2 cellular contexts compared by ENCODE assay signal in genomic region chr12:4450551-4451112, GRCh38.
TF ChIP-seq lines count a peak whose summit lies in the region.

No MANE protein-coding gene starts in this region.

TF ChIP-seq in H1, 55 proteins besides CTCF, POLR2A, EP300 and RAD21 (continues in another document):
- no peak for TF ChIP-seq USF2 (IDR thresholded peaks at IDR 0.05; ENCODE audit: low read length)
- peak; percentile 23 for TF ChIP-seq KDM4A (IDR thresholded peaks at IDR 0.05; ENCODE audit: low read depth, low read length, severe bottlenecking)
- no peak; the same call in 1 of the 2 replicates for TF ChIP-seq EGR1 (IDR thresholded peaks at IDR 0.05; ENCODE audit: borderline replicate concordance, low read depth, low read length)
- no peak for TF ChIP-seq HDAC6 (IDR thresholded peaks at IDR 0.05; ENCODE audit: low read depth, low read length)
- no peak for TF ChIP-seq CEBPB (IDR thresholded peaks at IDR 0.05; ENCODE audit: low read depth, low read length)
- no peak for TF ChIP-seq SIN3A (conservative IDR thresholded peaks at IDR 0.05 in 1 of 2, IDR thresholded peaks at IDR 0.05 in 1 of 2; ENCODE audit: low read depth in 1 of 2, low read length in 2 of 2)
- TF ChIP-seq MAX (IDR thresholded peaks at IDR 0.05): peak; percentile 67
- no peak for TF ChIP-seq SIX5 (IDR thresholded peaks at IDR 0.05; ENCODE audit: low read depth, low read length)
- TF ChIP-seq PHF8 (conservative IDR thresholded peaks at IDR 0.05; ENCODE audit: low read depth, low read length): no peak
- no peak for TF ChIP-seq BCL11A (IDR thresholded peaks at IDR 0.05; ENCODE audit: low read depth in 2 of 2, low read length in 2 of 2)
- no peak for TF ChIP-seq JUN (IDR thresholded peaks at IDR 0.05; ENCODE audit: low read depth, low read length)
- no peak for TF ChIP-seq KDM5A (IDR thresholded peaks at IDR 0.05; ENCODE audit: low read length)
- no peak for TF ChIP-seq RFX5 (IDR thresholded peaks at IDR 0.05; ENCODE audit: borderline replicate concordance, low read depth, low read length)
- TF ChIP-seq ATF3 (IDR thresholded peaks at IDR 0.05; ENCODE audit: insufficient read depth, low read depth, low read length): no peak
- TF ChIP-seq GABPA (IDR thresholded peaks at IDR 0.05; ENCODE audit: borderline replicate concordance, insufficient read depth, low read length): no peak
- TF ChIP-seq E2F6 (IDR thresholded peaks at IDR 0.05): peak; percentile 36; the same call in 1 of the 2 replicates
- TF ChIP-seq TCF12 (IDR thresholded peaks at IDR 0.05; ENCODE audit: low read depth, low read length): no peak
- no peak for TF ChIP-seq NANOG (IDR thresholded peaks at IDR 0.05; ENCODE audit: insufficient read depth, low read depth, low read length, poor library complexity, severe bottlenecking)
- TF ChIP-seq TBP (IDR thresholded peaks at IDR 0.05; ENCODE audit: low read depth, low read length): no peak
- no peak for TF ChIP-seq CHD1 (IDR thresholded peaks at IDR 0.05; ENCODE audit: low read depth, low read length)
- TF ChIP-seq FOSL1 (IDR thresholded peaks at IDR 0.05; ENCODE audit: insufficient read depth, low read depth, low read length): no peak
- no peak for TF ChIP-seq GTF2F1 (IDR thresholded peaks at IDR 0.05; ENCODE audit: borderline replicate concordance, low read depth, low read length)
- TF ChIP-seq CHD2 (IDR thresholded peaks at IDR 0.05; ENCODE audit: low read length): no peak
- TF ChIP-seq SIRT6 (IDR thresholded peaks at IDR 0.05; ENCODE audit: low read length): no peak
- no peak for TF ChIP-seq CTBP2 (IDR thresholded peaks at IDR 0.05; ENCODE audit: borderline replicate concordance, insufficient read depth, insufficient read length, low read length)
- TF ChIP-seq EZH2 (IDR thresholded peaks at IDR 0.05; ENCODE audit: low read depth, low read length, severe bottlenecking): no peak
- TF ChIP-seq TAF1 (IDR thresholded peaks at IDR 0.05; ENCODE audit: low read depth, low read length): no peak
- no peak for TF ChIP-seq CBX8 (IDR thresholded peaks at IDR 0.05; ENCODE audit: borderline replicate concordance, low read depth, low read length)
- no peak for TF ChIP-seq SUZ12 (IDR thresholded peaks at IDR 0.05; ENCODE audit: low read length)
- no peak for TF ChIP-seq ZNF274 (IDR thresholded peaks at IDR 0.05; ENCODE audit: borderline replicate concordance, extremely low read depth, low read length)
- no peak for TF ChIP-seq SAP30 (IDR thresholded peaks at IDR 0.05; ENCODE audit: insufficient read depth, insufficient replicate concordance, low read length)
- 0 out of 2 replicates have a peak, but pooled peaks have one; percentile 27 for TF ChIP-seq RXRA (IDR thresholded peaks at IDR 0.05; ENCODE audit: insufficient read depth, low read depth, low read length)
- no peak for TF ChIP-seq CBX5 (IDR thresholded peaks at IDR 0.05; ENCODE audit: low read depth, low read length)
- TF ChIP-seq SP2 (IDR thresholded peaks at IDR 0.05; ENCODE audit: low read length): no peak
- no peak for TF ChIP-seq SRF (IDR thresholded peaks at IDR 0.05; ENCODE audit: low read depth, low read length)
- no peak for TF ChIP-seq RNF2 (IDR thresholded peaks at IDR 0.05; ENCODE audit: borderline replicate concordance, low read depth, low read length, missing control alignments, poor library complexity, severe bottlenecking)
- TF ChIP-seq HDAC2 (IDR thresholded peaks at IDR 0.05; ENCODE audit: borderline replicate concordance in 1 of 2, low read depth in 2 of 2, low read length in 2 of 2): 0 out of 4 replicates have a peak, but pooled peaks of 1 of the 2 experiments have one; percentile 11
- TF ChIP-seq ASH2L (IDR thresholded peaks at IDR 0.05; ENCODE audit: low read length): peak; percentile 91
- TF ChIP-seq MAFK (IDR thresholded peaks at IDR 0.05; ENCODE audit: low read depth, low read length): no peak
- TF ChIP-seq KDM1A (IDR thresholded peaks at IDR 0.05; ENCODE audit: borderline replicate concordance, low read length): peak; percentile 66; the same call in 1 of the 2 replicates
- TF ChIP-seq RBBP5 (IDR thresholded peaks at IDR 0.05; ENCODE audit: borderline replicate concordance, low read depth, low read length): peak; percentile 83

TF ChIP-seq in HepG2, 621 proteins besides CTCF, POLR2A, EP300 and RAD21:
- no peak for TF ChIP-seq PAXIP1 (CRISPR knock-in tag; conservative IDR thresholded peaks at IDR 0.05)
- no peak for TF ChIP-seq RCOR2 (CRISPR knock-in tag; IDR thresholded peaks at IDR 0.05)
- TF ChIP-seq ZNF34 (CRISPR knock-in tag; IDR thresholded peaks at IDR 0.05; ENCODE audit: borderline replicate concordance): no peak
- TF ChIP-seq CAMTA2 (CRISPR knock-in tag; IDR thresholded peaks at IDR 0.05; ENCODE audit: borderline replicate concordance): no peak
- TF ChIP-seq ZC3H4 (CRISPR knock-in tag; IDR thresholded peaks at IDR 0.05; ENCODE audit: borderline replicate concordance): no peak
